Comparison of ENCODE assay signal across 1 cellular context in genomic region chr5:180334751-180335613, GRCh38.
TF ChIP-seq lines count a peak whose summit lies in the region.

No MANE protein-coding gene starts in this region.

TF ChIP-seq in H1, 55 proteins besides CTCF, POLR2A, EP300 and RAD21 (continued from another document):
- TF ChIP-seq CTBP2 (IDR thresholded peaks at IDR 0.05; ENCODE audit: borderline replicate concordance, insufficient read depth, insufficient read length, low read length) (no peak), SAP30 (IDR thresholded peaks at IDR 0.05; ENCODE audit: insufficient read depth, insufficient replicate concordance, low read length) (no peak), GTF2F1 (IDR thresholded peaks at IDR 0.05; ENCODE audit: borderline replicate concordance, low read depth, low read length) (no peak), CREB1 (IDR thresholded peaks at IDR 0.05) (no peak), POU5F1 (IDR thresholded peaks at IDR 0.05; ENCODE audit: low read depth, low read length) (no peak), RXRA (IDR thresholded peaks at IDR 0.05; ENCODE audit: insufficient read depth, low read depth, low read length) (no peak)
TF ChIP-seq in H1: peak in this region for 0.
